Comparison of ENCODE assay signal across 21 cellular contexts in genomic region chr16:80836846-80837245, GRCh38.
"Had no signal": no experiment of that assay in that cellular context is flagged by ENCODE, and none has a peak within 500 bp of the region (broad histone marks: within the 10 kb centered on the region; RNA-seq: fewer than 3 reads in every experiment).

No MANE protein-coding gene starts in this region.

- H3K4me1 Mint-ChIP-seq: activated naive CD4-positive, alpha-beta T cell treated with anti-CD3 and anti-CD28 coated beads, Interleukin-2, amount 10 ng/mL, durations not matched to agents 7 days and 5 days; natural killer cell; stimulated activated naive CD8-positive, alpha-beta T cell treated with anti-CD3 and anti-CD28 coated beads, Interleukin-15, amount 100 ng/mL, for 72 hours had no signal

- H3K36me3 Mint-ChIP-seq: activated naive CD4-positive, alpha-beta T cell treated with anti-CD3 and anti-CD28 coated beads, Interleukin-2, amount 10 ng/mL, durations not matched to agents 7 days and 5 days had no signal

- H3K27ac ChIP-seq: ascending aorta, lower lobe of right lung, neutrophil, pancreas, suprapubic skin, transverse colon, vagina had no signal

- H3K27ac Mint-ChIP-seq: activated naive CD4-positive, alpha-beta T cell treated with anti-CD3 and anti-CD28 coated beads, Interleukin-2, amount 10 ng/mL, durations not matched to agents 7 days and 5 days; natural killer cell; stimulated activated naive CD8-positive, alpha-beta T cell treated with anti-CD3 and anti-CD28 coated beads, Interleukin-15, amount 100 ng/mL, for 72 hours; T-helper 1 cell treated with Interleukin-12 subunit alpha and Interleukin-12 subunit beta and Interleukin-4 antibody, amounts not matched to agents 30 μg/mL and 1 μg/mL, for 36 hours had no signal

- H3K36me3 ChIP-seq: ascending aorta, lower lobe of right lung, neutrophil, pancreas, suprapubic skin, transverse colon, vagina had no signal

- H3K4me3 ChIP-seq: ascending aorta, lower lobe of right lung, pancreas, suprapubic skin, transverse colon, vagina had no signal

- DNase-seq: activated CD4-positive, alpha-beta T cell treated with anti-CD3 and anti-CD28 coated beads, Interleukin-2, amount 50 U/mL, for 1 hour; activated CD8-positive, alpha-beta memory T cell treated with anti-CD3 and anti-CD28 coated beads, Interleukin-2, amount 50 U/mL, for 4 hours; activated effector memory CD4-positive, alpha-beta T cell treated with Interleukin-2 at 50 U/mL for 16 hours; activated naive CD4-positive, alpha-beta T cell treated with anti-CD3 and anti-CD28 coated beads, Interleukin-2, amount 10 ng/mL, durations not matched to agents 7 days and 5 days; activated T-cell treated with anti-CD3 and anti-CD28 coated beads, Interleukin-2, amount 50 U/mL, for 48 hours; cerebellar nuclear complex; effector CD4-positive, alpha-beta T cell; left cardiac atrium; lower lobe of right lung; natural killer cell; pancreas; stimulated activated naive CD8-positive, alpha-beta T cell treated with anti-CD3 and anti-CD28 coated beads, Interleukin-15, amount 100 ng/mL, for 72 hours; transverse colon had no signal

- H3K4me3 Mint-ChIP-seq: activated naive CD4-positive, alpha-beta T cell treated with anti-CD3 and anti-CD28 coated beads, Interleukin-2, amount 10 ng/mL, durations not matched to agents 7 days and 5 days; natural killer cell; stimulated activated naive CD8-positive, alpha-beta T cell treated with anti-CD3 and anti-CD28 coated beads, Interleukin-15, amount 100 ng/mL, for 72 hours; T-helper 1 cell treated with Interleukin-12 subunit alpha and Interleukin-12 subunit beta and Interleukin-4 antibody, amounts not matched to agents 30 μg/mL and 1 μg/mL, for 36 hours had no signal

- H3K27me3 ChIP-seq: ascending aorta, neutrophil, pancreas, transverse colon, vagina had no signal

- H3K4me1 ChIP-seq: ascending aorta, lower lobe of right lung, pancreas, suprapubic skin had no signal

- H3K9me3 ChIP-seq: ascending aorta, lower lobe of right lung, neutrophil, pancreas, transverse colon, vagina had no signal

- FAIRE-seq: bronchial epithelial cell, pancreas had no signal

- ATAC-seq: activated CD4-positive, CD25-positive, alpha-beta regulatory T cell treated with anti-CD3 and anti-CD28 coated beads, Interleukin-2, amount 50 U/mL, for 24 hours; esophagus mucosa; left cardiac atrium; lower lobe of right lung; natural killer cell; pancreas; stimulated activated naive CD8-positive, alpha-beta T cell treated with anti-CD3 and anti-CD28 coated beads, Interleukin-15, amount 100 ng/mL, for 72 hours had no signal
